In genomic region chr2:131154647-131155046, GRCh38 we compare ENCODE assay signal across 16 cellular contexts. TPM values are rescaled to one million over a fixed set of nuclear protein-coding genes. Genes with fewer than 3 reads are reported as not detected.
"Had no signal": no experiment of that assay in that cellular context is flagged by ENCODE, and none has a peak within 500 bp of the region (broad histone marks: within the 10 kb centered on the region; RNA-seq: fewer than 3 reads in every experiment).

No MANE protein-coding gene starts in this region.

- H2AFZ ChIP-seq: hepatocyte had no signal

- H3K27ac Mint-ChIP-seq: activated CD4-positive, alpha-beta memory T cell treated with anti-CD3 and anti-CD28 coated beads for 36 hours; nephron had no signal

- H3K4me1 ChIP-seq: lower lobe of right lung, prostate gland, right atrium auricular region had no signal

- H3K27ac ChIP-seq: cardiac muscle cell, esophagus squamous epithelium, hepatocyte, lower lobe of right lung, prostate gland, right atrium auricular region, stomach, VCaP had no signal

- H3K9me3 Mint-ChIP-seq: activated CD4-positive, alpha-beta memory T cell treated with anti-CD3 and anti-CD28 coated beads for 36 hours; activated T-cell treated with anti-CD3 and anti-CD28 coated beads, Interleukin-2, amount 50 U/mL, for 72 hours; nephron; type B pancreatic cell had no signal

- H3K4me3 Mint-ChIP-seq: activated CD4-positive, alpha-beta memory T cell treated with anti-CD3 and anti-CD28 coated beads for 36 hours; activated T-cell treated with anti-CD3 and anti-CD28 coated beads, Interleukin-2, amount 50 U/mL, for 72 hours; nephron; type B pancreatic cell had no signal

- H3K36me3 ChIP-seq: cardiac muscle cell, prostate gland, right atrium auricular region had no signal

- H3K4me2 ChIP-seq: hepatocyte had no signal

- H3K4me1 Mint-ChIP-seq: nephron had no signal

- H3K27me3 ChIP-seq: cardiac muscle cell, esophagus squamous epithelium, hepatocyte, right atrium auricular region, stomach had no signal

- H3K9me3 ChIP-seq: esophagus squamous epithelium, lower lobe of right lung, prostate gland, right atrium auricular region, stomach had no signal

- H3K4me3 ChIP-seq: cardiac muscle cell, esophagus squamous epithelium, hepatocyte, lower lobe of right lung, prostate gland, right atrium auricular region, stomach had no signal

- DNase-seq: esophagus squamous epithelium had no signal

- H3K27me3 Mint-ChIP-seq: activated CD4-positive, alpha-beta memory T cell treated with anti-CD3 and anti-CD28 coated beads for 36 hours; activated naive CD8-positive, alpha-beta T cell had no signal

RNA-seq across cellular contexts. Expression of gene POTEE, which starts 54.7 kb away (rescaled TPM):
- total RNA-seq: esophagus squamous epithelium, glomerular endothelial cell, stomach, temporal lobe had no signal
- polyA plus RNA-seq: small intestine, stomach had no signal
